In genomic region chr3:168532135-168532534, GRCh38 we compare ENCODE assay signal across 29 cellular contexts.
"Had no signal": no experiment of that assay in that cellular context is flagged by ENCODE, and none has a peak within 500 bp of the region (broad histone marks: within the 10 kb centered on the region; RNA-seq: fewer than 3 reads in every experiment).

No MANE protein-coding gene starts in this region.

- H3K27me3 ChIP-seq: adrenal gland, body of pancreas, breast epithelium, Peyer's patch, SJSA1 had no signal

- H3K4me1 Mint-ChIP-seq: activated CD4-positive, alpha-beta T cell treated with anti-CD3 and anti-CD28 coated beads for 36 hours; activated CD4-positive, alpha-beta T cell treated with anti-CD3 and anti-CD28 coated beads, Interleukin-2, amount 10 ng/mL, durations not matched to agents 7 days and 5 days had no signal

- H3K27me3 Mint-ChIP-seq: activated CD4-positive, alpha-beta T cell treated with anti-CD3 and anti-CD28 coated beads, Interleukin-2, amount 10 ng/mL, durations not matched to agents 7 days and 5 days; activated T-cell treated with anti-CD3 and anti-CD28 coated beads, Interleukin-2, amount 50 U/mL, for 24 hours had no signal

- H3K4me3 Mint-ChIP-seq: activated CD4-positive, alpha-beta T cell treated with anti-CD3 and anti-CD28 coated beads for 36 hours; activated CD4-positive, alpha-beta T cell treated with anti-CD3 and anti-CD28 coated beads, Interleukin-2, amount 10 ng/mL, durations not matched to agents 7 days and 5 days; activated CD8-positive, alpha-beta T cell treated with anti-CD3 and anti-CD28 coated beads, Interleukin-2, amount 10 ng/mL, durations not matched to agents 7 days and 5 days; activated T-cell treated with anti-CD3 and anti-CD28 coated beads, Interleukin-2, amount 50 U/mL, for 24 hours; T-helper 1 cell treated with Interleukin-12 subunit alpha and Interleukin-12 subunit beta and Interleukin-4 antibody, amounts not matched to agents 30 μg/mL and 1 μg/mL, for 36 hours; T-helper 2 cell treated with Interferon-gamma antibody and Interleukin-4, amounts not matched to agents 5 μg/mL and 100 μg/mL, for 36 hours had no signal

- H3K27ac Mint-ChIP-seq: activated CD4-positive, alpha-beta T cell treated with anti-CD3 and anti-CD28 coated beads for 36 hours; activated CD4-positive, alpha-beta T cell treated with anti-CD3 and anti-CD28 coated beads, Interleukin-2, amount 10 ng/mL, durations not matched to agents 7 days and 5 days; activated CD8-positive, alpha-beta T cell treated with anti-CD3 and anti-CD28 coated beads, Interleukin-2, amount 10 ng/mL, durations not matched to agents 7 days and 5 days; activated naive CD4-positive, alpha-beta T cell treated with anti-CD3 and anti-CD28 coated beads, Interleukin-2, amount 50 U/mL, for 72 hours; activated T-cell treated with anti-CD3 and anti-CD28 coated beads, Interleukin-2, amount 50 U/mL, for 24 hours; activated T-helper 2 cell treated with anti-CD3 and anti-CD28 coated beads, Interferon-gamma antibody, Interleukin-2, Interleukin-4, amounts not matched to agents 10 μg/mL and 5 μg/mL and 100 μg/mL, durations not matched to agents 14 hours and 24 hours and 36 hours; T-helper 1 cell treated with Interleukin-12 subunit alpha and Interleukin-12 subunit beta and Interleukin-4 antibody, amounts not matched to agents 30 μg/mL and 1 μg/mL, for 36 hours; T-helper 2 cell treated with Interferon-gamma antibody and Interleukin-4, amounts not matched to agents 5 μg/mL and 100 μg/mL, for 36 hours had no signal

- H3K4me2 ChIP-seq: SK-N-SH had no signal

- H3K4me1 ChIP-seq: adrenal gland, body of pancreas, breast epithelium, Peyer's patch, SJSA1 had no signal

- ATAC-seq: activated CD4-positive, alpha-beta T cell treated with anti-CD3 and anti-CD28 coated beads for 36 hours; activated CD4-positive, CD25-positive, alpha-beta regulatory T cell treated with anti-CD3 and anti-CD28 coated beads, Interleukin-2, amount 50 U/mL, for 24 hours; activated CD8-positive, alpha-beta T cell treated with anti-CD3 and anti-CD28 coated beads, Interleukin-2, amount 10 ng/mL, durations not matched to agents 7 days and 5 days; activated naive CD4-positive, alpha-beta T cell treated with anti-CD3 and anti-CD28 coated beads, Interleukin-2, amount 50 U/mL, for 72 hours; body of pancreas; PC-3 had no signal

- H3K9ac ChIP-seq: SK-N-SH had no signal

- H3K27ac ChIP-seq: adrenal gland, body of pancreas, breast epithelium, Peyer's patch, SJSA1 had no signal

- H3K9me3 ChIP-seq: adrenal gland, body of pancreas, breast epithelium, Peyer's patch, SJSA1, SK-N-SH had no signal

- H3K36me3 Mint-ChIP-seq: activated naive CD4-positive, alpha-beta T cell treated with anti-CD3 and anti-CD28 coated beads, Interleukin-2, amount 50 U/mL, for 72 hours had no signal

- H3K9me3 Mint-ChIP-seq: activated CD4-positive, alpha-beta T cell treated with anti-CD3 and anti-CD28 coated beads, Interleukin-2, amount 10 ng/mL, durations not matched to agents 7 days and 5 days; activated T-helper 2 cell treated with anti-CD3 and anti-CD28 coated beads, Interferon-gamma antibody, Interleukin-2, Interleukin-4, amounts not matched to agents 10 μg/mL and 5 μg/mL and 100 μg/mL, durations not matched to agents 14 hours and 24 hours and 36 hours; T-helper 1 cell treated with Interleukin-12 subunit alpha and Interleukin-12 subunit beta and Interleukin-4 antibody, amounts not matched to agents 30 μg/mL and 1 μg/mL, for 36 hours; T-helper 2 cell treated with Interferon-gamma antibody and Interleukin-4, amounts not matched to agents 5 μg/mL and 100 μg/mL, for 36 hours had no signal

- H3K36me3 ChIP-seq: adrenal gland, breast epithelium, Peyer's patch, SJSA1 had no signal

- DNase-seq: activated CD4-positive, alpha-beta T cell treated with anti-CD3 and anti-CD28 coated beads for 36 hours; activated CD4-positive, alpha-beta T cell treated with anti-CD3 and anti-CD28 coated beads, Interleukin-2, amount 10 ng/mL, durations not matched to agents 7 days and 5 days; activated CD4-positive, alpha-beta T cell treated with anti-CD3 and anti-CD28 coated beads, Interleukin-2, amount 50 U/mL, for 48 hours; activated CD8-positive, alpha-beta T cell treated with anti-CD3 and anti-CD28 coated beads, Interleukin-2, amount 10 ng/mL, durations not matched to agents 7 days and 5 days; activated gamma-delta T cell; activated naive CD4-positive, alpha-beta T cell treated with Interleukin-2 at 50 U/mL for 16 hours; activated T-cell treated with anti-CD3 and anti-CD28 coated beads, Interleukin-2, amount 50 U/mL, for 24 hours; adrenal gland; body of pancreas; Karpas-422; NCI-H1105; NCI-H1417 treated with DMSO at 0.1 percent for 48 hours; NCI-H187 treated with DMSO at 0.1 percent for 48 hours; NCI-H2081; NCI-H2171 treated with DMSO at 0.1 percent for 48 hours; NCI-H2227 treated with DMSO at 0.1 percent for 48 hours; NCI-H524 treated with DMSO at 0.1 percent for 48 hours; PC-3; Peyer's patch; RPMI8226; SHP77 treated with DMSO at 0.1 percent for 48 hours; SK-N-SH had no signal

- H3K4me3 ChIP-seq: adrenal gland, body of pancreas, breast epithelium, Peyer's patch, SJSA1 had no signal
